In genomic region chr17:42536372-42537155, GRCh38 we compare ENCODE assay signal across 8 cellular contexts. TPM values are rescaled to one million over a fixed set of nuclear protein-coding genes. Genes with fewer than 3 reads are reported as not detected.
DNase-seq lines count a peak whose midpoint lies in the region; ATAC-seq and TF ChIP-seq lines count a peak whose summit lies in the region.

No MANE protein-coding gene starts in this region.

- H3K9ac ChIP-seq in liver (ENCODE audit: low read depth in 1 of 2, low read length in 2 of 2) = peak overlapping the region; percentile 71 to 72

- DNase-seq in Ammon's horn (ENCODE audit: low spot score) (peak; percentile 77), NCI-H460 (ENCODE audit: extremely low read depth, low read depth) (peak; percentile 35), dermis blood vessel endothelial cell (peak; percentile 74)
- DNase-seq in activated CD4-positive, alpha-beta T cell treated with anti-CD3 and anti-CD28 coated beads, Interleukin-2, amount 10 ng/mL, durations not matched to agents 24 days and 14 days = peak; percentile 94
- DNase-seq in stimulated activated CD4-positive, alpha-beta T cell treated with anti-CD3 and anti-CD28 coated beads, Interleukin-4, amount 100 ng/mL, for 24 hours = peak; percentile 75

- H3K9me3 ChIP-seq in liver (ENCODE audit: control insufficient read depth in 4 of 4, low read length in 3 of 4) = no peaks in the 10 kb centered on the region

- peaks cover 34% of the 10 kb centered on the region for H3K4me1 Mint-ChIP-seq in activated CD4-positive, alpha-beta T cell treated with anti-CD3 and anti-CD28 coated beads, Interleukin-2, amount 10 ng/mL, durations not matched to agents 24 days and 14 days

- H3K4me3 ChIP-seq in liver (ENCODE audit: low read depth in 1 of 3, low read length in 3 of 3) = peak overlapping the region; percentile 56 to 81 (median 80)

- TF ChIP-seq RAD21 in liver (IDR thresholded peaks at IDR 0.05) = peak in 1 of 2 donors; percentile 38

- peaks cover 18% of the 10 kb centered on the region for H3K36me3 Mint-ChIP-seq in activated CD4-positive, alpha-beta T cell treated with anti-CD3 and anti-CD28 coated beads, Interleukin-2, amount 10 ng/mL, durations not matched to agents 24 days and 14 days (ENCODE audit: low read depth)

- WGBS in liver = 2% methylated on average over 65 of the region's 65 CpGs

- H3K27ac Mint-ChIP-seq in activated CD4-positive, alpha-beta T cell treated with anti-CD3 and anti-CD28 coated beads, Interleukin-2, amount 10 ng/mL, durations not matched to agents 24 days and 14 days = peak overlapping the region; percentile 84

- H3K27me3 ChIP-seq in liver (ENCODE audit: control insufficient read depth in 4 of 4, insufficient read depth in 4 of 4, low read length in 3 of 4) = no peaks in the 10 kb centered on the region

- intact Hi-C loops in activated CD4-positive, alpha-beta T cell treated with anti-CD3 and anti-CD28 coated beads, Interleukin-2, amount 10 ng/mL, durations not matched to agents 24 days and 14 days (cut with micrococcal nuclease) = loop anchor here (1.0 to 2.0 kb wide), 2 partner anchors 18 to 141 kb away; no protein-coding TSS in a partner anchor

- peak overlapping the region; percentile 91 to 96 for H3K27ac ChIP-seq in liver (ENCODE audit: low read depth in 1 of 2, low read length in 2 of 2)

- no peaks in the 10 kb centered on the region for H3K9me3 Mint-ChIP-seq in activated CD4-positive, alpha-beta T cell treated with anti-CD3 and anti-CD28 coated beads, Interleukin-2, amount 10 ng/mL, durations not matched to agents 24 days and 14 days

- peaks cover 0 to 14% (median 7%) of the 10 kb centered on the region in 4 donors for H3K36me3 ChIP-seq in liver (ENCODE audit: control insufficient read depth in 4 of 4, insufficient read depth in 3 of 4, low read depth in 1 of 4, low read length in 3 of 4)

- peaks cover 15 to 32% (median 23%) of the 10 kb centered on the region in 4 donors for H3K4me1 ChIP-seq in liver (ENCODE audit: control insufficient read depth in 4 of 4, insufficient read depth in 4 of 4, low read length in 3 of 4)

- H3K27me3 Mint-ChIP-seq in activated CD4-positive, alpha-beta T cell treated with anti-CD3 and anti-CD28 coated beads, Interleukin-2, amount 10 ng/mL, durations not matched to agents 24 days and 14 days = peaks cover 9% of the 10 kb centered on the region

- TF ChIP-seq CTCF in liver (IDR thresholded peaks at IDR 0.05; ENCODE audit: low read depth, low read length, missing input control) = no peak

- H3K4me3 Mint-ChIP-seq in activated CD4-positive, alpha-beta T cell treated with anti-CD3 and anti-CD28 coated beads, Interleukin-2, amount 10 ng/mL, durations not matched to agents 24 days and 14 days = peak overlapping the region; percentile 91

- ATAC-seq in GM19023 (IDR thresholded peaks at IDR 0.05; ENCODE audit: unreplicated experiment) (peak; percentile 61), HG03139 (IDR thresholded peaks at IDR 0.05; ENCODE audit: unreplicated experiment) (peak; percentile 41)

TF ChIP-seq in liver, 16 proteins besides CTCF, POLR2A, EP300 and RAD21:
- no peak for TF ChIP-seq FOXA1 (IDR thresholded peaks at IDR 0.05)
- TF ChIP-seq ZBTB33 (IDR thresholded peaks at IDR 0.05) = no peak
- TF ChIP-seq FOXA2 (IDR thresholded peaks at IDR 0.05) = no peak
- peak in 1 of 2 donors; percentile 21 for TF ChIP-seq RXRA (IDR thresholded peaks at IDR 0.05)
- TF ChIP-seq HNF4G (IDR thresholded peaks at IDR 0.05) = no peak
- no peak for TF ChIP-seq ATF3 (IDR thresholded peaks at IDR 0.05)
- TF ChIP-seq TAF1 (conservative IDR thresholded peaks at IDR 0.05) = no peak
- TF ChIP-seq GABPA (IDR thresholded peaks at IDR 0.05 in 1 of 2, conservative IDR thresholded peaks at IDR 0.05 in 1 of 2) = peak in 1 of 2 donors; percentile 59
- TF ChIP-seq REST (IDR thresholded peaks at IDR 0.05) = peak; percentile 37

RNA-seq across cellular contexts. Expression of gene NAGLU, which starts 0.5 kb away (rescaled TPM):
- total RNA-seq in NCI-H460 (2014; rRNA removed; shearing (Covaris generic)) = 15.1 and 15.3 TPM in 2 replicates
- 115 and 132 TPM in 2 replicates for polyA plus RNA-seq in NCI-H460 (2014; cell fraction: nucleus; rRNA removed)
- total RNA-seq in activated CD4-positive, alpha-beta T cell treated with anti-CD3 and anti-CD28 coated beads, Interleukin-2, amount 10 ng/mL, durations not matched to agents 24 days and 14 days = 20.4 and 20.7 TPM in 2 replicates
- 44.9 and 53.3 TPM in 2 replicates for total RNA-seq in dermis blood vessel endothelial cell
- total RNA-seq in liver = 10 to 100 TPM; 20.5 to 37.4 TPM
- 10 to 100 TPM; 15.5 to 41.2 TPM for polyA plus RNA-seq in liver

RNA-seq across cellular contexts. Expression of gene HSD17B1, which starts 16.2 kb away (rescaled TPM):
- total RNA-seq in NCI-H460 (2014; rRNA removed; shearing (Covaris generic)) = 0.37 and 0.38 TPM in 2 replicates
- 0.38 and 3.8 TPM in 2 replicates for polyA plus RNA-seq in NCI-H460 (2014; cell fraction: nucleus; rRNA removed)
- 0.42 and 0.83 TPM in 2 replicates for total RNA-seq in activated CD4-positive, alpha-beta T cell treated with anti-CD3 and anti-CD28 coated beads, Interleukin-2, amount 10 ng/mL, durations not matched to agents 24 days and 14 days
- total RNA-seq in dermis blood vessel endothelial cell (0.23 and 0.34 TPM in 2 replicates), liver (1 to 10 TPM in 1 of 2 donors, under 1 TPM in 1; 0.67 to 1.0 TPM)
- polyA plus RNA-seq in liver = 1 to 10 TPM; 1.0 to 1.8 TPM

RNA-seq across cellular contexts. Expression of gene COASY, which starts 25.4 kb away (rescaled TPM):
- 36.5 and 38.1 TPM in 2 replicates for total RNA-seq in NCI-H460 (2014; rRNA removed; shearing (Covaris generic))
- 93.5 and 96.4 TPM in 2 replicates for polyA plus RNA-seq in NCI-H460 (2014; cell fraction: nucleus; rRNA removed)
- 97.7 and 109 TPM in 2 replicates for total RNA-seq in activated CD4-positive, alpha-beta T cell treated with anti-CD3 and anti-CD28 coated beads, Interleukin-2, amount 10 ng/mL, durations not matched to agents 24 days and 14 days
- total RNA-seq in dermis blood vessel endothelial cell = 9.5 and 33.9 TPM in 2 replicates
- 10 to 100 TPM; 18.2 to 33.4 TPM for total RNA-seq in liver
- polyA plus RNA-seq in liver = 10 to 100 TPM; 70.0 to 78.1 TPM

RNA-seq across cellular contexts. Expression of gene MLX, which starts 30.3 kb away (rescaled TPM):
- 35.0 and 41.4 TPM in 2 replicates for total RNA-seq in NCI-H460 (2014; rRNA removed; shearing (Covaris generic))
- 60.8 and 89.7 TPM in 2 replicates for polyA plus RNA-seq in NCI-H460 (2014; cell fraction: nucleus; rRNA removed)
- total RNA-seq in activated CD4-positive, alpha-beta T cell treated with anti-CD3 and anti-CD28 coated beads, Interleukin-2, amount 10 ng/mL, durations not matched to agents 24 days and 14 days = 67.8 and 72.6 TPM in 2 replicates
- total RNA-seq in dermis blood vessel endothelial cell (33.0 and 34.5 TPM in 2 replicates), liver (10 to 100 TPM; 19.4 to 40.0 TPM)
- polyA plus RNA-seq in liver = 10 to 100 TPM; 29.2 to 35.1 TPM

RNA-seq across cellular contexts. Expression of gene PSMC3IP, which starts 41.0 kb away (rescaled TPM):
- 15.0 and 17.1 TPM in 2 replicates for total RNA-seq in NCI-H460 (2014; rRNA removed; shearing (Covaris generic))
- 35.5 and 69.3 TPM in 2 replicates for polyA plus RNA-seq in NCI-H460 (2014; cell fraction: nucleus; rRNA removed)
- total RNA-seq in activated CD4-positive, alpha-beta T cell treated with anti-CD3 and anti-CD28 coated beads, Interleukin-2, amount 10 ng/mL, durations not matched to agents 24 days and 14 days = 29.1 and 31.1 TPM in 2 replicates
- 4.9 and 5.5 TPM in 2 replicates for total RNA-seq in dermis blood vessel endothelial cell
- total RNA-seq in liver = 1 to 10 TPM; 1.3 to 3.0 TPM
- under 1 TPM; 0.58 to 0.88 TPM for polyA plus RNA-seq in liver

Comparison
In these comparisons a context has a peak if more than half of its experiments do, and no peak if none do; other contexts are left out.
1. Peak in every context shown above with its lines: DNase-seq, ATAC-seq, H3K4me3 ChIP-seq and H3K27ac ChIP-seq.
2. DNase-seq: peak in every context shown above with its lines; median percentile 94 in activated CD4-positive, alpha-beta T cell treated with anti-CD3 and anti-CD28 coated beads, Interleukin-2, amount 10 ng/mL, durations not matched to agents 24 days and 14 days; 77 in Ammon's horn; 75 in stimulated activated CD4-positive, alpha-beta T cell treated with anti-CD3 and anti-CD28 coated beads, Interleukin-4, amount 100 ng/mL, for 24 hours; 74 in dermis blood vessel endothelial cell; 35 in NCI-H460.